Comparison of ENCODE assay signal across 8 cellular contexts in the genomic region with DNA sequence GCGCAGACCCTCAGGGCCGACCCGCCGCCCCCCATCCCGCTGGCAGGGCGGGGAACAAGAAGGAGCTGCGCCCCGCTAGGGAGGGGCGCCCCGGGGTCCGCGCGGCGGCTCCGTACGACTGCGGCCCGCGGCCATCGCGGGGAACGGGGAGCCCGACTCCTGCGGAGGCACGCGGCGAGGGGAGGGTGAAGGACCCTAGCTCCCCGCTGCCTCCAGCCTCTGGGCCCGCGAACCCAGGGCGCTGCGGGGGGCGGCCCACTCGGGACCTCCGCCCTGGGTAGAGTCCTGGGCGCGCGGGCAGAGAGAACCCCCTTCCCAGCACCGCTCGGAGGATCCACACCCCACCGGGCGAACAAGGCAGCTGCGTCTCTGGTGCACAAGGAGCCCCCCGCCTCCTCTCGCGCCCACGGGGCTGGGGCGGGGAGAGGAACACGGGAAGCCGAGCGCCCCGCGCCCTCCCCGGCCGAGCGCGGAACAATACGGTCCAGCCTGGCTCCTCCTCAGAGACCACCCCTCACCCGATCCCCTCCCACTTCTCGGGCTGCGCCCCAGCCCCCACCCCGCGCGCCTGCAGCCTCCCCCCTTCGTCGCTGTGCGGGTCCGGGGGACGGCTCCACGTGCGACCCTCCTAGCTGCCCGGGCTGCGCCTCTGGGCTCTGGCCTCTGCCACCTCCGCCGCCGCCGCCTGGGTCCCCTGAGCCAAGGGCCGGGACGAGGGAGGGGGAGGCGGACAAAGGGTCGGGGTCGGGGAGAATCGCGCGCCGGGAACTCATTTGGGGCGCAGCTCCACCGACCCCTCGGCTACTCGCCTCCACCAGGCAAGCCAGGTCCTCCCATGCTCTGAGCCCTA. TPM values are rescaled to one million over a fixed set of nuclear protein-coding genes. Genes with fewer than 3 reads are reported as not detected.
DNase-seq lines count a peak whose midpoint lies in the region; ATAC-seq and TF ChIP-seq lines count a peak whose summit lies in the region.

A gene with protein sequence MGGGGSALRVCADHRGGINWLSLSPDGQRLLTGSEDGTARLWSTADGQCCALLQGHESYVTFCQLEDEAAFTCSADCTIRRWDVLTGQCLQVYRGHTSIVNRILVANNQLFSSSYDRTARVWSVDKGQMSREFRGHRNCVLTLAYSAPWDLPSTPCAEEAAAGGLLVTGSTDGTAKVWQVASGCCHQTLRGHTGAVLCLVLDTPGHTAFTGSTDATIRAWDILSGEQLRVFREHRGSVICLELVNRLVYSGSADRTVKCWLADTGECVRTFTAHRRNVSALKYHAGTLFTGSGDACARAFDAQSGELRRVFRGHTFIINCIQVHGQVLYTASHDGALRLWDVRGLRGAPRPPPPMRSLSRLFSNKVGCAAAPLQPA (minus strand): TSS at position 484 of the 850 bp plus-strand sequence. CDS start 449 bp downstream, at position 35.

- DNase-seq in T-helper 9 cell (peak; percentile 31), fibroblast of villous mesenchyme (ENCODE audit: low read depth) (no peak), progenitor cell of endocrine pancreas (ENCODE audit: low spot score, unreplicated experiment) (peak; percentile 64), H4 (ENCODE audit: low spot score) (no peak)

- peak within 1 kb of the TSS; percentile 89 for H3K4me3 Mint-ChIP-seq in progenitor cell of endocrine pancreas (ENCODE audit: low read depth)

- peaks cover 6% of the 10 kb centered on the region for H3K36me3 Mint-ChIP-seq in progenitor cell of endocrine pancreas (ENCODE audit: insufficient read depth)

- H3K36me3 ChIP-seq in ES-I3 (ENCODE audit: insufficient read depth, low read length) = no peaks in the 10 kb centered on the region

- peaks cover 17% of the 10 kb centered on the region; the same call in 1 of the 2 replicates for H3K4me1 ChIP-seq in ES-I3 (ENCODE audit: insufficient read depth, low read length)

- H3K9ac ChIP-seq in ES-I3 (ENCODE audit: low read depth, low read length) = peak within 1 kb of the TSS; percentile 82

- no peaks in the 10 kb centered on the region for H3K9me3 ChIP-seq in ES-I3 (ENCODE audit: control insufficient read depth, insufficient read depth, low read length)

- no peak for TF ChIP-seq CTCF in fibroblast of villous mesenchyme (IDR thresholded peaks at IDR 0.05; ENCODE audit: insufficient read depth, low read depth, low read length)
- peak; percentile 11 for TF ChIP-seq CTCF in progenitor cell of endocrine pancreas (IDR thresholded peaks at IDR 0.05; ENCODE audit: unreplicated experiment)

- H3K4me3 ChIP-seq in fibroblast of villous mesenchyme (ENCODE audit: low read depth, low read length) = peak within 1 kb of the TSS; percentile 76

- H3K27me3 Mint-ChIP-seq in progenitor cell of endocrine pancreas = peaks cover 24% of the 10 kb centered on the region

- ATAC-seq in HG02981 (IDR thresholded peaks at IDR 0.05; ENCODE audit: unreplicated experiment) (no peak), GM19395 (IDR thresholded peaks at IDR 0.05; ENCODE audit: unreplicated experiment) (no peak), GM18517 (IDR thresholded peaks at IDR 0.05; ENCODE audit: unreplicated experiment) (no peak)

- H3K27ac Mint-ChIP-seq in progenitor cell of endocrine pancreas = peak within 1 kb of the TSS; percentile 92

- H3K9me3 Mint-ChIP-seq in progenitor cell of endocrine pancreas (ENCODE audit: low read depth) = no peaks in the 10 kb centered on the region

- peaks cover 20% of the 10 kb centered on the region for H3K4me1 Mint-ChIP-seq in progenitor cell of endocrine pancreas (ENCODE audit: low read depth)

RNA-seq across cellular contexts. Expression of the gene that starts here (rescaled TPM):
- total RNA-seq in fibroblast of villous mesenchyme (0.32 and 1.3 TPM in 2 replicates), progenitor cell of endocrine pancreas (80.6 and 82.9 TPM in 2 replicates)
- total RNA-seq in H4 (2014; rRNA removed; shearing (Covaris generic)) = 0.88 TPM in 1 of 2 replicates, not detected in the other

Comparison
In these comparisons a context has a peak if more than half of its experiments do, and no peak if none do; other contexts are left out.
1. RNA of the gene that starts here (total RNA-seq): 80.6 to 82.9 TPM in progenitor cell of endocrine pancreas; 0.32 to 1.3 TPM in fibroblast of villous mesenchyme and 0.88 TPM in H4; every median in the first group is over 10 times any median in the second.
2. DNase-seq: peak in T-helper 9 cell (single experiment) and progenitor cell of endocrine pancreas (single experiment); none in fibroblast of villous mesenchyme (single experiment) and H4 (single experiment).